17 cellular contexts compared by ENCODE assay signal in the genomic region with DNA sequence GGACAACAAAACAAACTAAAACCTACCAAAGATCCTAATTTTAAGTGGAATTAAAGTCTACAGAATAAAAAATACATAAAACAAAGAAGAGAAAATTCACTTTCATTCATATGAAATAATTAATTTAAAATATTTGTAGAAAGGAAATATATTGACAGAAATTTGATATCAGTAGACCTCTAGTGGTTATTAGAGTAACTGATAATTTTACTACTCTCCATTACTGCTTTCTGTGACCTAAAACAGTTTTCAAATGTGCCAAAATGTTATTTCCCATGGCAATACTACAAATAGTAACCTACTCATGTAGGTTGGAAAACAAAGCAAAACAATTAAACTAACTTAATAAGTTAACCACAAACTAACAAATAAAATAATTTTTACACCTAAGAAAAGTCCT.
A peak's percentile ranks its signal among the peaks of the same experiment; 100 is the strongest.
DNase-seq lines count a peak whose midpoint lies in the region; ATAC-seq, FAIRE-seq and TF ChIP-seq lines count a peak whose summit lies in the region.
"Had no signal": no experiment of that assay in that cellular context is flagged by ENCODE, and none has a peak within 500 bp of the region (broad histone marks: within the 10 kb centered on the region; RNA-seq: fewer than 3 reads in every experiment).

No MANE protein-coding gene starts in this region.

- no peaks in the 10 kb centered on the region for H3K9me3 ChIP-seq in liver (ENCODE audit: control insufficient read depth in 4 of 4, low read length in 3 of 4)
- H3K9me3 ChIP-seq in HepG2 (ENCODE audit: low read length), result no peaks in the 10 kb centered on the region
- H3K9me3 ChIP-seq in kidney (ENCODE audit: control insufficient read depth in 1 of 2, low read length in 2 of 2), result no peaks in the 10 kb centered on the region
- H3K9me3 ChIP-seq: BLaER1 treated with 17β-estradiol and CSF1 and Interleukin-3, amounts not matched to agents 10 nM and 100 nM had no signal

- no peak for TF ChIP-seq POLR2A in HepG2 (IDR thresholded peaks at IDR 0.05; ENCODE audit: insufficient read depth in 1 of 2, low read depth in 2 of 2, low read length in 2 of 2)

- no peaks in the 10 kb centered on the region for H4K20me1 ChIP-seq in HepG2 (ENCODE audit: insufficient read depth, low read length)
- H4K20me1 ChIP-seq: BLaER1 treated with 17β-estradiol and CSF1 and Interleukin-3, amounts not matched to agents 10 nM and 100 nM had no signal

- DNase-seq in HepG2 (ENCODE audit: low spot score) (no peak), astrocyte of the spinal cord (ENCODE audit: low read depth, low spot score) (peak; percentile 2), kidney (no peak), amygdala (lab: John Stamatoyannopoulos, UW) (no peak)
- DNase-seq in stimulated activated CD4-positive, alpha-beta T cell treated with anti-CD3 and anti-CD28 coated beads, Interleukin-4, amount 100 ng/mL, for 1 hour, result no peak
- DNase-seq: activated CD4-positive, alpha-beta T cell treated with anti-CD3 and anti-CD28 coated beads for 36 hours; activated naive CD4-positive, alpha-beta T cell treated with anti-CD3 and anti-CD28 coated beads, Interleukin-2, amount 10 ng/mL, durations not matched to agents 7 days and 5 days; HCEC 1CT; NCI-H524 treated with DMSO at 0.1 percent for 48 hours; retina had no signal

- TF ChIP-seq EP300 in HepG2 (IDR thresholded peaks at IDR 0.05; ENCODE audit: low read depth in 2 of 2, low read length in 2 of 2) (no peak), HepG2 (CRISPR knock-in tag; IDR thresholded peaks at IDR 0.05; ENCODE audit: borderline replicate concordance) (no peak)

- peak; percentile 53 to 55 for TF ChIP-seq RAD21 in liver (IDR thresholded peaks at IDR 0.05)
- no peak for TF ChIP-seq RAD21 in HepG2 (CRISPR knock-in tag; IDR thresholded peaks at IDR 0.05)

- H3K4me3 ChIP-seq in liver (ENCODE audit: low read depth in 1 of 3, low read length in 3 of 3) (no peak overlapping the region), HepG2 (replicated peaks in 1 of 3; ENCODE audit: insufficient read depth in 1 of 3, low read depth in 2 of 3, low read length in 3 of 3) (no peak overlapping the region), astrocyte of the spinal cord (ENCODE audit: low read depth, low read length) (no peak overlapping the region), kidney (ENCODE audit: low read length in 2 of 2) (no peak overlapping the region)
- H3K4me3 ChIP-seq: BLaER1 treated with 17β-estradiol and CSF1 and Interleukin-3, amounts not matched to agents 10 nM and 100 nM had no signal

- BruUV-seq in HepG2 (replicated peaks; lab: Mats Ljungman, UMichigan), result no TSS peak

- FAIRE-seq in HepG2 (lab: Jason Lieb, UNC), result no peak
- FAIRE-seq in kidney (lab: Jason Lieb, UNC), result peak; percentile 80
- FAIRE-seq: GM18507 had no signal

- no peak overlapping the region for H3K9ac ChIP-seq in liver (ENCODE audit: low read depth in 1 of 2, low read length in 2 of 2)
- no peak overlapping the region for H3K9ac ChIP-seq in HepG2 (ENCODE audit: insufficient read depth, low read depth, low read length)
- H3K9ac ChIP-seq in kidney (ENCODE audit: low read length in 2 of 2), result no peak overlapping the region
- H3K9ac ChIP-seq: BLaER1 treated with 17β-estradiol and CSF1 and Interleukin-3, amounts not matched to agents 10 nM and 100 nM had no signal

- POLR2A ChIA-PET in HepG2 (lab: Yijun Ruan, JAX), result no interaction called here

- in situ Hi-C loops in HepG2 (cut with HindIII; ENCODE audit: extremely low pct_ligation_motif_present, low pct_unique_long_range_greater_than_20kb) (no loop called here), astrocyte of the spinal cord (cut with HindIII; ENCODE audit: low sequenced_read_pairs) (no loop called here)

- H3K27ac ChIP-seq in liver (ENCODE audit: low read depth in 1 of 2, low read length in 2 of 2), result no peak overlapping the region
- H3K27ac ChIP-seq in HepG2 (ENCODE audit: extremely low read length, insufficient read depth, low read length), result no peak overlapping the region
- H3K27ac ChIP-seq in kidney (ENCODE audit: low read depth in 2 of 2, low read length in 2 of 2), result no peak overlapping the region
- H3K27ac ChIP-seq: BLaER1 treated with 17β-estradiol and CSF1 and Interleukin-3, amounts not matched to agents 10 nM and 100 nM had no signal

- H2AFZ ChIP-seq in HepG2 (ENCODE audit: low read length), result no peak overlapping the region

- no peak overlapping the region for H3K4me2 ChIP-seq in HepG2 (ENCODE audit: low read depth, low read length)
- H3K4me2 ChIP-seq: BLaER1 treated with 17β-estradiol and CSF1 and Interleukin-3, amounts not matched to agents 10 nM and 100 nM had no signal

- H3K79me2 ChIP-seq in HepG2 (ENCODE audit: insufficient read depth, low read length), result no peaks in the 10 kb centered on the region

- TF ChIP-seq CTCF in liver (IDR thresholded peaks at IDR 0.05; ENCODE audit: low read depth, low read length, missing input control) (no peak), HepG2 (CRISPR knock-in tag; IDR thresholded peaks at IDR 0.05) (no peak), astrocyte of the spinal cord (IDR thresholded peaks at IDR 0.05; ENCODE audit: low read depth, low read length) (no peak), kidney (IDR thresholded peaks at IDR 0.05; ENCODE audit: borderline replicate concordance, extremely low read depth, insufficient read depth) (no peak)

- CTCF ChIA-PET in HepG2 (lab: Yijun Ruan, JAX; ENCODE audit: low intra/inter-chr PET ratio, low total read pairs), result no interaction called here

- H3K36me3 ChIP-seq in liver (ENCODE audit: control insufficient read depth in 4 of 4, insufficient read depth in 3 of 4, low read depth in 1 of 4, low read length in 3 of 4), result no peaks in the 10 kb centered on the region
- no peaks in the 10 kb centered on the region for H3K36me3 ChIP-seq in HepG2 (replicated peaks in 1 of 2; ENCODE audit: control insufficient read depth in 1 of 2, insufficient read depth in 2 of 2, low read length in 2 of 2)
- no peaks in the 10 kb centered on the region for H3K36me3 ChIP-seq in kidney (ENCODE audit: control insufficient read depth in 1 of 2, insufficient read depth in 2 of 2, low read length in 2 of 2)
- H3K36me3 ChIP-seq: BLaER1 treated with 17β-estradiol and CSF1 and Interleukin-3, amounts not matched to agents 10 nM and 100 nM had no signal

- ATAC-seq in HepG2 (no peak), GM19324 (IDR thresholded peaks at IDR 0.05; ENCODE audit: low FRiP score, unreplicated experiment) (no peak), GM18502 (IDR thresholded peaks at IDR 0.05; ENCODE audit: poor library complexity, unreplicated experiment) (no peak)
- ATAC-seq: activated CD4-positive, alpha-beta T cell treated with anti-CD3 and anti-CD28 coated beads for 36 hours; esophagus mucosa; Right ventricle myocardium inferior had no signal

- H3K4me1 ChIP-seq in liver (ENCODE audit: control insufficient read depth in 4 of 4, insufficient read depth in 4 of 4, low read length in 3 of 4), result peaks cover 0 to 7% (median 4%) of the 10 kb centered on the region in 4 donors
- no peaks in the 10 kb centered on the region for H3K4me1 ChIP-seq in HepG2 (ENCODE audit: insufficient read depth, low read length)
- no peaks in the 10 kb centered on the region for H3K4me1 ChIP-seq in kidney (ENCODE audit: control insufficient read depth in 1 of 2, insufficient read depth in 1 of 2, low read depth in 1 of 2, low read length in 2 of 2)
- H3K4me1 ChIP-seq: BLaER1 treated with 17β-estradiol and CSF1 and Interleukin-3, amounts not matched to agents 10 nM and 100 nM had no signal

- intact Hi-C loops in HepG2 (cut with micrococcal nuclease; ENCODE audit: unreplicated experiment), result no loop called here
- intact Hi-C loops in kidney (cut with DNase I), result no loop called here

- no peaks in the 10 kb centered on the region for H3K27me3 ChIP-seq in liver (ENCODE audit: control insufficient read depth in 4 of 4, insufficient read depth in 4 of 4, low read length in 3 of 4)
- no peaks in the 10 kb centered on the region for H3K27me3 ChIP-seq in HepG2 (ENCODE audit: control insufficient read depth in 1 of 2, insufficient read depth in 2 of 2, low read length in 2 of 2)
- H3K27me3 ChIP-seq: BLaER1 treated with 17β-estradiol and CSF1 and Interleukin-3, amounts not matched to agents 10 nM and 100 nM had no signal

TF ChIP-seq in liver, 16 proteins besides CTCF, POLR2A, EP300 and RAD21:
- no peak for TF ChIP-seq NR2F2 (IDR thresholded peaks at IDR 0.05)
- no peak for TF ChIP-seq HNF4G (IDR thresholded peaks at IDR 0.05)
TF ChIP-seq in liver: peak in this region for 0.

TF ChIP-seq in HepG2, 621 proteins besides CTCF, POLR2A, EP300 and RAD21 (continues in another document):
- no peak for TF ChIP-seq RXRB (CRISPR knock-in tag; IDR thresholded peaks at IDR 0.05; ENCODE audit: borderline replicate concordance)
- TF ChIP-seq, protein P1, sequence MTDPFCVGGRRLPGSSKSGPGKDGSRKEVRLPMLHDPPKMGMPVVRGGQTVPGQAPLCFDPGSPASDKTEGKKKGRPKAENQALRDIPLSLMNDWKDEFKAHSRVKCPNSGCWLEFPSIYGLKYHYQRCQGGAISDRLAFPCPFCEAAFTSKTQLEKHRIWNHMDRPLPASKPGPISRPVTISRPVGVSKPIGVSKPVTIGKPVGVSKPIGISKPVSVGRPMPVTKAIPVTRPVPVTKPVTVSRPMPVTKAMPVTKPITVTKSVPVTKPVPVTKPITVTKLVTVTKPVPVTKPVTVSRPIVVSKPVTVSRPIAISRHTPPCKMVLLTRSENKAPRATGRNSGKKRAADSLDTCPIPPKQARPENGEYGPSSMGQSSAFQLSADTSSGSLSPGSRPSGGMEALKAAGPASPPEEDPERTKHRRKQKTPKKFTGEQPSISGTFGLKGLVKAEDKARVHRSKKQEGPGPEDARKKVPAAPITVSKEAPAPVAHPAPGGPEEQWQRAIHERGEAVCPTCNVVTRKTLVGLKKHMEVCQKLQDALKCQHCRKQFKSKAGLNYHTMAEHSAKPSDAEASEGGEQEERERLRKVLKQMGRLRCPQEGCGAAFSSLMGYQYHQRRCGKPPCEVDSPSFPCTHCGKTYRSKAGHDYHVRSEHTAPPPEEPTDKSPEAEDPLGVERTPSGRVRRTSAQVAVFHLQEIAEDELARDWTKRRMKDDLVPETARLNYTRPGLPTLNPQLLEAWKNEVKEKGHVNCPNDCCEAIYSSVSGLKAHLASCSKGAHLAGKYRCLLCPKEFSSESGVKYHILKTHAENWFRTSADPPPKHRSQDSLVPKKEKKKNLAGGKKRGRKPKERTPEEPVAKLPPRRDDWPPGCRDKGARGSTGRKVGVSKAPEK (CRISPR knock-in tag; IDR thresholded peaks at IDR 0.05; ENCODE audit: borderline replicate concordance), result no peak
